Comparison of ENCODE assay signal across 27 cellular contexts in the genomic region with DNA sequence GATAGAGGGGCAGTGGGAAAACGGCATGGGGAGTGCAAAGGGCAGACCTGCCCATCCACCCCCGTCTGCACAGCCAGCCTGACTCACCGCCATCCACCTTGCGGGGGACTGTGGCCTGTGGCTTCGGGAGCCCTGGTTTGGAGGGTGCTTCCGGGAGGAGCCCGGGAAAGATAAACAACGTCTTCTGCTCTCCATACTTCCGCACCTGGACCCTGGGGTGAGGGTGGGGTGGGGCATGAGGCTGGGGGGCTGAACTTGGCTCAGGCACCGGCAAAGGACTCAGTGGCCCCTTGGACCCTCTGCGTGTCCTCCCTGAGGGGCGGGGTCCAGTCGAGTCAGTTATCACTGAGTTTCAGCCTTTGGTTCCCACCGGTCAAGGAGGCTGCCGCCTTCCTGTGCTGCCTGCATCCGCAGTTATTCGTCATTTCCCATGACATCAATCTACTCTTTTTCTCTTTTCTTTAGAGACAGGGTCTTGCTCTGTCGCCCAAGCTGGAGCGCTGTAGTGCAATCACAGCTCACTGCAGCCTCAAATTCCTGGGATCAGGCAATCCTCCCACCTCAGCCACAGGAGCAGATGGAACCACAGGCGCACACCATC. TPM values are rescaled to one million over a fixed set of nuclear protein-coding genes. Genes with fewer than 3 reads are reported as not detected.
DNase-seq lines count a peak whose midpoint lies in the region; TF ChIP-seq lines count a peak whose summit lies in the region.
"Had no signal": no experiment of that assay in that cellular context is flagged by ENCODE, and none has a peak within 500 bp of the region (broad histone marks: within the 10 kb centered on the region; RNA-seq: fewer than 3 reads in every experiment).

No MANE protein-coding gene starts in this region.

- H3K27ac Mint-ChIP-seq in MCF 10A (ENCODE audit: low read depth, unreplicated experiment), result peak overlapping the region; percentile 61
- H3K27ac Mint-ChIP-seq in nephron, result peak overlapping the region in 2 of 3 experiments; percentile 40 to 57
- H3K27ac Mint-ChIP-seq: activated CD4-positive, alpha-beta T cell treated with anti-CD3 and anti-CD28 coated beads for 36 hours; activated T-cell treated with anti-CD3 and anti-CD28 coated beads, Interleukin-2, amount 50 U/mL, for 24 hours; stimulated activated naive CD8-positive, alpha-beta T cell treated with anti-CD3 and anti-CD28 coated beads, Interleukin-15, Interleukin-2, amounts not matched to agents 100 ng/mL and 50 ng/mL, for 24 hours had no signal

- no peaks in the 10 kb centered on the region for H3K9me3 Mint-ChIP-seq in MCF 10A (ENCODE audit: unreplicated experiment)
- no peaks in the 10 kb centered on the region for H3K9me3 Mint-ChIP-seq in nephron
- H3K9me3 Mint-ChIP-seq: activated T-cell treated with anti-CD3 and anti-CD28 coated beads, Interleukin-2, amount 50 U/mL, for 24 hours; stimulated activated naive CD8-positive, alpha-beta T cell treated with anti-CD3 and anti-CD28 coated beads, Interleukin-15, Interleukin-2, amounts not matched to agents 100 ng/mL and 50 ng/mL, for 24 hours had no signal

- H3K27me3 Mint-ChIP-seq in MCF 10A (ENCODE audit: insufficient read depth, unreplicated experiment) (no peaks in the 10 kb centered on the region), nephron (ENCODE audit: low read depth) (no peaks in the 10 kb centered on the region)
- H3K27me3 Mint-ChIP-seq: activated CD4-positive, alpha-beta T cell treated with anti-CD3 and anti-CD28 coated beads for 36 hours; activated T-cell treated with anti-CD3 and anti-CD28 coated beads, Interleukin-2, amount 50 U/mL, for 24 hours; stimulated activated naive CD8-positive, alpha-beta T cell treated with anti-CD3 and anti-CD28 coated beads, Interleukin-15, Interleukin-2, amounts not matched to agents 100 ng/mL and 50 ng/mL, for 24 hours had no signal

- intact Hi-C loops in MCF 10A (cut with micrococcal nuclease) (no loop called here), breast epithelium (cut with DNase I; ENCODE audit: low total_unique reads) (no loop called here), spleen (cut with DNase I; ENCODE audit: low total_unique reads) (no loop called here), vagina (cut with DNase I) (loop anchor here (10.0 kb wide), 1 partner anchor 131 kb away; no protein-coding TSS in a partner anchor)

- BruUV-seq in MCF 10A (replicated peaks; lab: Mats Ljungman, UMichigan), result no TSS peak

- POLR2A ChIA-PET in MCF 10A (lab: Yijun Ruan, JAX), result interaction anchor here (10.5 kb wide), 1 partner anchor 11 kb away, joined by 189 read pairs; the partner anchor contains the start of gene C3

- peaks cover 4% of the 10 kb centered on the region for H3K36me3 ChIP-seq in breast epithelium
- H3K36me3 ChIP-seq in NT2/D1 (ENCODE audit: insufficient read depth, insufficient read length, low read length), result peaks cover 38% of the 10 kb centered on the region
- peaks cover 0 to 65% (median 27%) of the 10 kb centered on the region in 6 donors for H3K36me3 ChIP-seq in spleen
- H3K36me3 ChIP-seq in vagina, result peaks cover 0 to 24% of the 10 kb centered on the region in 2 donors
- peaks cover 36% of the 10 kb centered on the region for H3K36me3 ChIP-seq in suprapubic skin
- H3K36me3 ChIP-seq: BE2C had no signal

- no peak for TF ChIP-seq EP300 in suprapubic skin (IDR thresholded peaks at IDR 0.05)

- H3K4me1 Mint-ChIP-seq in MCF 10A (ENCODE audit: insufficient read depth, unreplicated experiment) (peaks cover 24% of the 10 kb centered on the region), nephron (peaks cover 26% of the 10 kb centered on the region)

- CTCF ChIA-PET in MCF 10A (lab: Yijun Ruan, JAX), result interaction anchor here (0.9 to 2.5 kb wide), 2 partner anchors 11 to 130 kb away, joined by 4 to 12 read pairs; no protein-coding TSS in a partner anchor

- no peak for DNase-seq in MCF 10A (ENCODE audit: unreplicated experiment)
- DNase-seq in breast epithelium (ENCODE audit: low spot score in 2 of 2), result no peak
- no peak for DNase-seq in NT2/D1 (ENCODE audit: low read depth, low spot score)
- DNase-seq in glomerular visceral epithelial cell (ENCODE audit: extremely low spot score), result peak; percentile 45
- DNase-seq in spleen, result no peak
- DNase-seq in vagina (ENCODE audit: extremely low spot score in 2 of 2), result no peak
- DNase-seq in suprapubic skin (ENCODE audit: low spot score in 2 of 2), result no peak
- DNase-seq: activated naive CD4-positive, alpha-beta T cell; activated T-cell treated with anti-CD3 and anti-CD28 coated beads, Interleukin-2, amount 50 U/mL, for 24 hours; amygdala; BE2C; DMS153; erythroblast; head of caudate nucleus; NCI-H1417 treated with DMSO at 0.1 percent for 48 hours; NCI-H2081 treated with DMSO at 0.1 percent for 48 hours; NCI-H748 treated with DMSO at 0.1 percent for 48 hours; T-helper 1 cell; thyroid gland had no signal

- H3K4me1 ChIP-seq in breast epithelium, result peaks cover 5 to 20% of the 10 kb centered on the region in 2 donors
- H3K4me1 ChIP-seq in NT2/D1 (ENCODE audit: insufficient read depth, insufficient read length), result peaks cover 13% of the 10 kb centered on the region
- H3K4me1 ChIP-seq in spleen, result peaks cover 20 to 56% (median 39%) of the 10 kb centered on the region in 6 donors
- peaks cover 24% of the 10 kb centered on the region for H3K4me1 ChIP-seq in vagina
- peaks cover 22% of the 10 kb centered on the region for H3K4me1 ChIP-seq in suprapubic skin

- no peaks in the 10 kb centered on the region for H3K27me3 ChIP-seq in breast epithelium
- H3K27me3 ChIP-seq in NT2/D1 (ENCODE audit: insufficient read depth, insufficient read length), result no peaks in the 10 kb centered on the region
- no peaks in the 10 kb centered on the region for H3K27me3 ChIP-seq in spleen (replicated peaks in 1 of 7)
- no peaks in the 10 kb centered on the region for H3K27me3 ChIP-seq in vagina
- H3K27me3 ChIP-seq in suprapubic skin, result no peaks in the 10 kb centered on the region
- H3K27me3 ChIP-seq: BE2C, SJSA1, thyroid gland had no signal

- peak overlapping the region in 1 of 2 donors; percentile 9 for H3K27ac ChIP-seq in breast epithelium
- peak overlapping the region in 2 of 8 donors; percentile 96 to 99 for H3K27ac ChIP-seq in spleen
- no peak overlapping the region for H3K27ac ChIP-seq in vagina
- H3K27ac ChIP-seq in suprapubic skin, result no peak overlapping the region
- H3K27ac ChIP-seq: SJSA1, thyroid gland had no signal

- TF ChIP-seq CTCF in MCF 10A (IDR thresholded peaks at IDR 0.05; ENCODE audit: unreplicated experiment), result no peak
- TF ChIP-seq CTCF in breast epithelium (IDR thresholded peaks at IDR 0.05), result no peak
- TF ChIP-seq CTCF in nephron (IDR thresholded peaks at IDR 0.05; ENCODE audit: unreplicated experiment in 3 of 3), result no peak
- no peak for TF ChIP-seq CTCF in spleen (IDR thresholded peaks at IDR 0.05 in 8 of 11, conservative IDR thresholded peaks at IDR 0.05 in 3 of 11)
- TF ChIP-seq CTCF in vagina (IDR thresholded peaks at IDR 0.05), result no peak
- TF ChIP-seq CTCF in suprapubic skin (IDR thresholded peaks at IDR 0.05), result no peak

- H3K36me3 Mint-ChIP-seq in MCF 10A (ENCODE audit: insufficient read depth, unreplicated experiment), result peaks cover 34% of the 10 kb centered on the region
- H3K36me3 Mint-ChIP-seq in nephron (ENCODE audit: low read depth), result peaks cover 16% of the 10 kb centered on the region

- H3K4me3 Mint-ChIP-seq in MCF 10A (ENCODE audit: unreplicated experiment) (no peak overlapping the region), nephron (peak overlapping the region in 2 of 3 experiments; percentile 37 to 61)
- H3K4me3 Mint-ChIP-seq: activated CD4-positive, alpha-beta T cell treated with anti-CD3 and anti-CD28 coated beads for 36 hours had no signal

- TF ChIP-seq POLR2A in breast epithelium (IDR thresholded peaks at IDR 0.05) (no peak), spleen (IDR thresholded peaks at IDR 0.05) (no peak), vagina (IDR thresholded peaks at IDR 0.05) (no peak), suprapubic skin (IDR thresholded peaks at IDR 0.05) (no peak)

- WGBS in spleen, 5 donors, result 66 to 89% (median 79%) methylated on average over 18 to 20 of the region's 20 CpGs
- WGBS in suprapubic skin, result 85% methylated on average over 20 of the region's 20 CpGs

- H3K4me3 ChIP-seq in breast epithelium (no peak overlapping the region), NT2/D1 (ENCODE audit: insufficient read length, low read depth) (no peak overlapping the region), spleen (peak overlapping the region in 1 of 8 donors; percentile 30), vagina (no peak overlapping the region), suprapubic skin (no peak overlapping the region)
- H3K4me3 ChIP-seq: SJSA1, thyroid gland had no signal

- H3K9ac ChIP-seq in NT2/D1 (ENCODE audit: insufficient read length, low read depth), result peak overlapping the region; percentile 51

- H3K9me3 ChIP-seq in breast epithelium (no peaks in the 10 kb centered on the region), NT2/D1 (ENCODE audit: insufficient read depth, low read length) (no peaks in the 10 kb centered on the region), spleen (no peaks in the 10 kb centered on the region), vagina (no peaks in the 10 kb centered on the region), suprapubic skin (no peaks in the 10 kb centered on the region)
- H3K9me3 ChIP-seq: BE2C, SJSA1, thyroid gland had no signal

RNA-seq across cellular contexts. Expression of gene GPR108, which starts 3.2 kb away (rescaled TPM):
- total RNA-seq in MCF 10A (2022), result 115 and 124 TPM in 2 replicates
- total RNA-seq in breast epithelium, result 10 to 100 TPM; 62.9 to 98.1 (median 78.0) TPM
- total RNA-seq in spleen, result 10 to 100 TPM; 35.4 to 75.0 (median 56.0) TPM
- 100 to 1,000 TPM in 1 of 3 donors, 10 to 100 TPM in 2; 66.9 to 102 (median 91.8) TPM for polyA plus RNA-seq in spleen
- total RNA-seq in vagina, result 62.9 TPM
- total RNA-seq in suprapubic skin, result 10 to 100 TPM; 52.9 to 72.7 (median 60.7) TPM

RNA-seq across cellular contexts. Expression of gene TRIP10, which starts 5.3 kb away (rescaled TPM):
- total RNA-seq in MCF 10A (2022) (45.4 and 49.7 TPM in 2 replicates), breast epithelium (10 to 100 TPM; 56.9 to 98.1 (median 87.5) TPM), spleen (10 to 100 TPM; 25.4 to 50.3 (median 32.1) TPM), vagina (129 TPM), suprapubic skin (10 to 100 TPM; 25.5 to 80.7 (median 40.5) TPM)
- polyA plus RNA-seq in spleen, result 10 to 100 TPM; 17.2 to 58.2 (median 36.1) TPM

RNA-seq across cellular contexts. Expression of gene C3, which starts 13.7 kb away (rescaled TPM):
- total RNA-seq in MCF 10A (2022), result 842 and 872 TPM in 2 replicates
- 1,000 to 10,000 TPM in 2 of 3 donors, 100 to 1,000 TPM in 1; 856 to 1,298 (median 1,115) TPM for total RNA-seq in breast epithelium
- 10 to 100 TPM in 4 of 7 donors, 1 to 10 TPM in 3; 5.8 to 68.1 (median 19.7) TPM for total RNA-seq in spleen
- 100 to 1,000 TPM in 1 of 3 donors, 10 to 100 TPM in 2; 31.0 to 182 (median 34.1) TPM for polyA plus RNA-seq in spleen
- total RNA-seq in vagina, result 1,239 TPM
- 100 to 1,000 TPM in 2 of 4 donors, 10 to 100 TPM in 2; 55.3 to 109 (median 86.8) TPM for total RNA-seq in suprapubic skin
- total RNA-seq: SJSA1 had no signal

RNA-seq across cellular contexts. Expression of gene SH2D3A, which starts 33.0 kb away (rescaled TPM):
- total RNA-seq in MCF 10A (2022), result 28.5 and 76.7 TPM in 2 replicates
- 10 to 100 TPM in 2 of 3 donors, under 1 TPM in 1; 0.96 to 38.2 (median 18.4) TPM for total RNA-seq in breast epithelium
- 10 to 100 TPM in 5 of 7 donors, 1 to 10 TPM in 2; 7.5 to 17.1 (median 11.8) TPM for total RNA-seq in spleen
- 10 to 100 TPM in 1 of 3 donors, 1 to 10 TPM in 2; 7.6 to 10.0 (median 9.3) TPM for polyA plus RNA-seq in spleen
- total RNA-seq in vagina, result 21.9 TPM
- total RNA-seq in suprapubic skin, result 10 to 100 TPM; 52.4 to 77.2 (median 66.8) TPM
- total RNA-seq: H4, osteoblast, SJSA1, skeletal muscle tissue had no signal

RNA-seq across cellular contexts. Expression of gene VAV1, which starts 38.3 kb away (rescaled TPM):
- total RNA-seq in MCF 10A (2022), result not detected in 2 replicates
- total RNA-seq in breast epithelium, result 10 to 100 TPM in 1 of 3 donors, 1 to 10 TPM in 2; 6.6 to 10.2 (median 8.5) TPM
- total RNA-seq in spleen, result 100 to 1,000 TPM in 1 of 7 donors, 10 to 100 TPM in 6; 73.4 to 151 (median 90.1) TPM
- 10 to 100 TPM; 34.8 to 48.8 (median 40.9) TPM for polyA plus RNA-seq in spleen
- total RNA-seq in vagina, result 5.9 TPM
- 1 to 10 TPM; 1.1 to 3.1 (median 1.2) TPM for total RNA-seq in suprapubic skin
- total RNA-seq: G401, SJSA1 had no signal
